In the genomic region with DNA sequence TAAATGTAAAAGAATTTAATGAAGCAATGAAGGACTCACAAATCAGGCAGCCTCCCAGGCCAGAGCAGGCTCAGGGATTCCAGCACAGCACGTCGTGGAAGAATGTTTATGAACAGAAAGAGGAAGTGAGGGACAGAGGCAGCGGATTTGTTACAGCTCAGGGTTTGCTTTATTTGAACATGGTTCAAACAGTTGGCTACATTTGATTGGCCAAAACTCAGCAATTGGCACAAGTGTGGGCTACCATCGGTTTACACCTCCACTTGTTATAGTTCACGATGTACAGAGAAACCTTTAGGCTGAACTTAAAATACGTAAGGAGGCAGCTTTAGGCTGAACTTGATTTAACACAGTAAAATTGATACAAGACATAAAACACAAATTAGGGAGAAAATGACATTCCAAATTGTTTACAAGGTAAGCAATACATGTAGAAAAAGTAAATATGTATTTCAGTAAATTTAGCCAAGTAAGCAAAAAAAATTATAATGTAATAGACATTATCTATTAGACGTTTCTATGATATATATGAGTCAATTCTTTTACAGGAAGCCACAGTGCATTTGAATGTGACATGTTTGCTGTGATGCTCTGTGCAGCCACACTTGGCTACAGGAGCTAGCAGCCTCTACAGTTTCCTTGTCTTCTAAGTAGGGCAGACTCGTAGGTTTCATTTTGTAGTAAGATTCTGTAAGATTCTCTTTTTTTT, we compare ENCODE assay signal across 8 cellular contexts.
DNase-seq lines count a peak whose midpoint lies in the region; ATAC-seq and TF ChIP-seq lines count a peak whose summit lies in the region.

No MANE protein-coding gene starts in this region.

- H3K27ac Mint-ChIP-seq in activated CD4-positive, alpha-beta T cell treated with anti-CD3 and anti-CD28 coated beads for 36 hours: peak overlapping the region; percentile 88

- H3K4me3 Mint-ChIP-seq in activated CD4-positive, alpha-beta T cell treated with anti-CD3 and anti-CD28 coated beads for 36 hours: peak overlapping the region; percentile 74

- ATAC-seq in activated CD4-positive, alpha-beta T cell treated with anti-CD3 and anti-CD28 coated beads for 36 hours: peak; percentile 87
- ATAC-seq in HG02798 (IDR thresholded peaks at IDR 0.05; ENCODE audit: poor library complexity, unreplicated experiment) (peak; percentile 88), left colon (peak; percentile 44), HG03097 (IDR thresholded peaks at IDR 0.05; ENCODE audit: low FRiP score, unreplicated experiment) (no peak)

- peak; percentile 39 for DNase-seq in activated CD4-positive, alpha-beta T cell treated with anti-CD3 and anti-CD28 coated beads for 36 hours
- no peak for DNase-seq in activated CD4-positive, alpha-beta T cell treated with anti-CD3 and anti-CD28 coated beads, Interleukin-2, amount 50 U/mL, for 1 hour
- DNase-seq in RPMI8226 (peak; percentile 28), left colon (no peak), GM20000 (ENCODE audit: low spot score) (no peak), NCI-H2081 treated with DMSO at 0.1 percent for 48 hours (lab: John Stamatoyannopoulos, UW) (no peak)

- intact Hi-C loops in activated CD4-positive, alpha-beta T cell treated with anti-CD3 and anti-CD28 coated beads for 36 hours (cut with DNase I, micrococcal nuclease): loop anchor here (1.0 to 2.0 kb wide), 2 partner anchors 22 to 126 kb away; a partner anchor contains a TSS
- intact Hi-C loops in left colon (cut with DNase I, micrococcal nuclease): no loop called here

- POLR2A ChIA-PET in activated CD4-positive, alpha-beta T cell treated with anti-CD3 and anti-CD28 coated beads for 36 hours (lab: Charles Lee): no interaction called here

- no peak for TF ChIP-seq CTCF in GM20000 (IDR thresholded peaks at IDR 0.05; ENCODE audit: extremely low read depth, missing control alignments)

- peaks cover 2% of the 10 kb centered on the region for H3K36me3 Mint-ChIP-seq in activated CD4-positive, alpha-beta T cell treated with anti-CD3 and anti-CD28 coated beads for 36 hours (ENCODE audit: low read depth)

- H3K27me3 Mint-ChIP-seq in activated CD4-positive, alpha-beta T cell treated with anti-CD3 and anti-CD28 coated beads for 36 hours: no peaks in the 10 kb centered on the region

- peaks cover 24% of the 10 kb centered on the region for H3K4me1 Mint-ChIP-seq in activated CD4-positive, alpha-beta T cell treated with anti-CD3 and anti-CD28 coated beads for 36 hours

- CTCF ChIA-PET in activated CD4-positive, alpha-beta T cell treated with anti-CD3 and anti-CD28 coated beads for 36 hours (lab: Charles Lee): interaction anchor here (0.9 to 1.5 kb wide), 3 partner anchors 22 to 349 kb away, joined by 3 to 4 read pairs (median 3); no protein-coding TSS in a partner anchor

- peaks cover 6% of the 10 kb centered on the region for H3K9me3 Mint-ChIP-seq in activated CD4-positive, alpha-beta T cell treated with anti-CD3 and anti-CD28 coated beads for 36 hours (ENCODE audit: low read depth)

Comparison
In these comparisons a context has a peak if more than half of its experiments do, and no peak if none do; other contexts are left out.
1. DNase-seq: peak in activated CD4-positive, alpha-beta T cell treated with anti-CD3 and anti-CD28 coated beads for 36 hours (single experiment) and RPMI8226 (single experiment); none in activated CD4-positive, alpha-beta T cell treated with anti-CD3 and anti-CD28 coated beads, Interleukin-2, amount 50 U/mL, for 1 hour (single experiment), left colon (0 of 2), GM20000 (single experiment) and NCI-H2081 treated with DMSO at 0.1 percent for 48 hours (single experiment).
2. intact Hi-C loops: an anchor here in activated CD4-positive, alpha-beta T cell treated with anti-CD3 and anti-CD28 coated beads for 36 hours (1.0 to 2.0 kb wide); none called in left colon.